23 cellular contexts compared by ENCODE assay signal in the genomic region with DNA sequence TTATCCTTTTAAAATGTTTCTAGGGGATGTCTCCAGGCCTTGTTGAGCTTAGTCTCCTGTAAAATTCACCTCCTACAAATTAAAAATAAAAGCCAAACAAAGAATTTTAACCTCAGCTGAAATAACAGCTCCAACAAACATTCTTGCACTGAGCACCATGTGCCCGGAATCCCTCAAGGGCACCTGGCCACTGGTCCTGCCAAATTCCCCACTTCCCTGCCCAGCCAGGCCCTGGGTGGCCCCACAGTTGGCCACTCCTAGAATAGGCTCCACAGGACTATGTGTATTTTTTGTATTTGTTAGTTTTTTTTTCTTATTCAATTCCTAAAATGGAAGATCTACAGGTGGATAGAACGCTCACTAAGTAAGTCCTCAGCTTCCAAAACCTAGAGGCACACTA. TPM values are rescaled to one million over a fixed set of nuclear protein-coding genes. Genes with fewer than 3 reads are reported as not detected.
DNase-seq lines count a peak whose midpoint lies in the region; ATAC-seq and TF ChIP-seq lines count a peak whose summit lies in the region.
"Had no signal": no experiment of that assay in that cellular context is flagged by ENCODE, and none has a peak within 500 bp of the region (broad histone marks: within the 10 kb centered on the region; RNA-seq: fewer than 3 reads in every experiment).

No MANE protein-coding gene starts in this region.

- DNase-seq in Right ventricle myocardium superior = peak; percentile 58
- no peak for DNase-seq in right atrium auricular region (ENCODE audit: low spot score)
- no peak for DNase-seq in left ventricle myocardium inferior
- peak; percentile 32 for DNase-seq in prostate gland (ENCODE audit: low spot score)
- peak; percentile 12 for DNase-seq in ureter (ENCODE audit: low spot score)
- DNase-seq in DMS53 treated with DMSO at 0.1 percent for 48 hours (lab: John Stamatoyannopoulos, UW; ENCODE audit: unreplicated experiment) = no peak
- DNase-seq in cortex of kidney (lab: John Stamatoyannopoulos, UW) = no peak
- DNase-seq in NCI-H510A (lab: John Stamatoyannopoulos, UW) = no peak
- DNase-seq: CD8-positive, alpha-beta T cell; DMS79; GM23248; HCEC 1CT; Kasumi-1; NCI-H1105 treated with DMSO at 0.1 percent for 48 hours; NCI-H1694 treated with DMSO at 0.1 percent for 48 hours; NCI-H345; NCI-H69; NK-92 treated with Interleukin-12 subunit alpha and Interleukin-12 subunit beta, amount 100 ng/mL, for 24 hours had no signal

- TF ChIP-seq POLR2A in prostate gland (IDR thresholded peaks at IDR 0.05) = no peak

- H3K36me3 ChIP-seq in right atrium auricular region (no peaks in the 10 kb centered on the region), left ventricle myocardium inferior (no peaks in the 10 kb centered on the region), prostate gland (no peaks in the 10 kb centered on the region)
- H3K36me3 ChIP-seq: BLaER1 had no signal

- H3K4me1 ChIP-seq in right atrium auricular region = peaks cover 0 to 36% of the 10 kb centered on the region in 2 donors
- H3K4me1 ChIP-seq in left ventricle myocardium inferior = peaks cover 47% of the 10 kb centered on the region
- H3K4me1 ChIP-seq in prostate gland (replicated peaks) = peaks cover 6% of the 10 kb centered on the region

- no peaks in the 10 kb centered on the region for H3K27me3 ChIP-seq in right atrium auricular region
- H3K27me3 ChIP-seq in left ventricle myocardium inferior (ENCODE audit: low read depth) = no peaks in the 10 kb centered on the region
- H3K27me3 ChIP-seq in prostate gland (replicated peaks; ENCODE audit: insufficient read depth) = no peaks in the 10 kb centered on the region
- H3K27me3 ChIP-seq: BLaER1 had no signal

- intact Hi-C loops in Right ventricle myocardium superior (cut with DNase I) = no loop called here
- intact Hi-C loops in left ventricle myocardium inferior (cut with micrococcal nuclease) = loop anchor here (5.0 kb wide), 1 partner anchor 62 kb away; no protein-coding TSS in a partner anchor
- intact Hi-C loops in prostate gland (cut with DNase I) = no loop called here

- TF ChIP-seq CTCF in right atrium auricular region (IDR thresholded peaks at IDR 0.05) = no peak
- no peak for TF ChIP-seq CTCF in left ventricle myocardium inferior (IDR thresholded peaks at IDR 0.05; ENCODE audit: borderline replicate concordance)
- TF ChIP-seq CTCF in prostate gland (IDR thresholded peaks at IDR 0.05) = no peak

- 43% methylated on average over 2 of the region's 2 CpGs for WGBS in prostate gland

- ATAC-seq in Right ventricle myocardium superior (ENCODE audit: poor library complexity) = peak; percentile 67
- ATAC-seq: CD8-positive, alpha-beta T cell had no signal

- peak overlapping the region in 1 of 2 donors; percentile 52 for H3K27ac ChIP-seq in right atrium auricular region
- H3K27ac ChIP-seq in left ventricle myocardium inferior (replicated peaks) = peak overlapping the region; percentile 50
- H3K27ac ChIP-seq in prostate gland = peak overlapping the region in 1 of 2 donors; percentile 26
- H3K27ac ChIP-seq: BLaER1, GM23248, HL-60 had no signal

- H3K4me3 ChIP-seq in right atrium auricular region = no peak overlapping the region
- H3K4me3 ChIP-seq in left ventricle myocardium inferior = no peak overlapping the region
- H3K4me3 ChIP-seq in prostate gland = no peak overlapping the region
- H3K4me3 ChIP-seq: BLaER1, GM23248 had no signal

- H3K9me3 ChIP-seq in right atrium auricular region = no peaks in the 10 kb centered on the region
- H3K9me3 ChIP-seq in left ventricle myocardium inferior (replicated peaks) = no peaks in the 10 kb centered on the region
- H3K9me3 ChIP-seq in prostate gland = no peaks in the 10 kb centered on the region
- H3K9me3 ChIP-seq: BLaER1 had no signal

RNA-seq across cellular contexts. Expression of gene PLA2G4E, which starts 33.1 kb away (rescaled TPM):
- not detected for total RNA-seq in Right ventricle myocardium superior
- total RNA-seq in right atrium auricular region = under 1 TPM in 1 of 2 donors, not detected in 1; 0.11 TPM
- total RNA-seq in left ventricle myocardium inferior = not detected
- total RNA-seq in prostate gland = under 1 TPM; 0.17 to 0.18 TPM
- 0.34 TPM for total RNA-seq in ureter
- total RNA-seq: A172; CD8-positive, alpha-beta T cell; GM23248; OCI-LY7; RPMI7951 had no signal

RNA-seq across cellular contexts. Expression of gene PLA2G4D, which starts 40.4 kb away (rescaled TPM):
- total RNA-seq in Right ventricle myocardium superior = not detected
- total RNA-seq in right atrium auricular region = not detected
- not detected for total RNA-seq in left ventricle myocardium inferior
- total RNA-seq in prostate gland = 1 to 10 TPM; 1.5 to 2.1 TPM
- total RNA-seq in ureter = 0.13 TPM
- total RNA-seq: A172; CD8-positive, alpha-beta T cell; GM23248; OCI-LY7; RPMI7951 had no signal

Comparison
In these comparisons a context has a peak if more than half of its experiments do, and no peak if none do; other contexts are left out.
1. DNase-seq: peak in Right ventricle myocardium superior (single experiment), prostate gland (single experiment) and ureter (single experiment); none in right atrium auricular region (single experiment), left ventricle myocardium inferior (single experiment), DMS53 treated with DMSO at 0.1 percent for 48 hours (single experiment), cortex of kidney (single experiment) and NCI-H510A (single experiment).